14 cellular contexts compared by ENCODE assay signal in the genomic region with DNA sequence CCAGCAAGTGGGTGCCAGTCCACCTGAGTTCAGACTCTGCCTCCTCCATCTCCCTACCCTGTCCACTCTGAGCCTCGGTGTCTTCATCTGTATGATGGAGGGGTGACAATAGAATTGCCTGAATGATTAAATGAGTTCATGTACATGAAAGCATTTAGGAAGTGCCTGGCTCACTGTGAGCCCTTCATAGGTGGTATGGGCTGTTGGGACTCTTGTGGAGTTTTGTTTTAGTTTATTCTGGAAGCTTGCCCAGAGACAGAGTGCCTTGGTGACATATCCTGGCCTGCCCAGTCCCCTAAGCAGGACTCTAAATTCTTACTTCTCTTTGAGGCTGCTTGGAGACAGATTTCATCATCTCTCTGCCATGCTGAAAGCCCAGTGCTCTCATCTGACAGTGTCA. TPM values are rescaled to one million over a fixed set of nuclear protein-coding genes. Genes with fewer than 3 reads are reported as not detected.
"Had no signal": no experiment of that assay in that cellular context is flagged by ENCODE, and none has a peak within 500 bp of the region (broad histone marks: within the 10 kb centered on the region; RNA-seq: fewer than 3 reads in every experiment).

No MANE protein-coding gene starts in this region.

- H3K4me3 Mint-ChIP-seq: activated CD4-positive, alpha-beta memory T cell treated with anti-CD3 and anti-CD28 coated beads for 36 hours; activated CD8-positive, alpha-beta memory T cell treated with anti-CD3 and anti-CD28 coated beads, Interleukin-2, amount 10 ng/mL, durations not matched to agents 7 days and 5 days; activated naive CD4-positive, alpha-beta T cell treated with anti-CD3 and anti-CD28 coated beads, Interleukin-2, amount 10 ng/mL, durations not matched to agents 7 days and 5 days; neural crest cell; stimulated activated effector memory CD8-positive, alpha-beta T cell treated with anti-CD3 and anti-CD28 coated beads, Interleukin-12 subunit alpha, Interleukin-12 subunit beta, amount 100 ng/mL, for 72 hours had no signal

- DNase-seq: activated CD4-positive, alpha-beta memory T cell treated with anti-CD3 and anti-CD28 coated beads for 36 hours; activated CD8-positive, alpha-beta memory T cell treated with anti-CD3 and anti-CD28 coated beads, Interleukin-2, amount 10 ng/mL, durations not matched to agents 7 days and 5 days; activated naive CD4-positive, alpha-beta T cell treated with anti-CD3 and anti-CD28 coated beads, Interleukin-2, amount 10 ng/mL, durations not matched to agents 7 days and 5 days; activated T-cell treated with anti-CD3 and anti-CD28 coated beads, Interleukin-2, amount 50 U/mL, for 1 hour; foreskin melanocyte; WERI-Rb-1 had no signal

- ATAC-seq: activated CD8-positive, alpha-beta memory T cell treated with anti-CD3 and anti-CD28 coated beads, Interleukin-2, amount 10 ng/mL, durations not matched to agents 7 days and 5 days had no signal

- H3K27ac ChIP-seq: epithelial cell of prostate, WERI-Rb-1 had no signal

- FAIRE-seq: astrocyte, bronchial epithelial cell had no signal

- H3K36me3 Mint-ChIP-seq: activated CD4-positive, alpha-beta memory T cell treated with anti-CD3 and anti-CD28 coated beads for 36 hours; activated CD8-positive, alpha-beta memory T cell treated with anti-CD3 and anti-CD28 coated beads, Interleukin-2, amount 10 ng/mL, durations not matched to agents 7 days and 5 days; activated naive CD4-positive, alpha-beta T cell treated with anti-CD3 and anti-CD28 coated beads, Interleukin-2, amount 10 ng/mL, durations not matched to agents 7 days and 5 days; stimulated activated effector memory CD8-positive, alpha-beta T cell treated with anti-CD3 and anti-CD28 coated beads, Interleukin-12 subunit alpha, Interleukin-12 subunit beta, amount 100 ng/mL, for 72 hours had no signal

- H3K9me3 Mint-ChIP-seq: activated CD4-positive, alpha-beta memory T cell treated with anti-CD3 and anti-CD28 coated beads for 36 hours; activated naive CD4-positive, alpha-beta T cell treated with anti-CD3 and anti-CD28 coated beads, Interleukin-2, amount 10 ng/mL, durations not matched to agents 7 days and 5 days; activated T-helper 2 cell treated with anti-CD3 and anti-CD28 coated beads, Interferon-gamma antibody, Interleukin-2, Interleukin-4, amounts not matched to agents 10 μg/mL and 5 μg/mL and 100 μg/mL, durations not matched to agents 14 hours and 24 hours and 36 hours; neural crest cell; stimulated activated effector memory CD8-positive, alpha-beta T cell treated with anti-CD3 and anti-CD28 coated beads, Interleukin-12 subunit alpha, Interleukin-12 subunit beta, amount 100 ng/mL, for 72 hours had no signal

- H3K27ac Mint-ChIP-seq: activated CD4-positive, alpha-beta memory T cell treated with anti-CD3 and anti-CD28 coated beads for 36 hours; activated CD8-positive, alpha-beta memory T cell treated with anti-CD3 and anti-CD28 coated beads, Interleukin-2, amount 10 ng/mL, durations not matched to agents 7 days and 5 days; activated naive CD4-positive, alpha-beta T cell treated with anti-CD3 and anti-CD28 coated beads, Interleukin-2, amount 10 ng/mL, durations not matched to agents 7 days and 5 days; activated T-helper 2 cell treated with anti-CD3 and anti-CD28 coated beads, Interferon-gamma antibody, Interleukin-2, Interleukin-4, amounts not matched to agents 10 μg/mL and 5 μg/mL and 100 μg/mL, durations not matched to agents 14 hours and 24 hours and 36 hours; stimulated activated effector memory CD8-positive, alpha-beta T cell treated with anti-CD3 and anti-CD28 coated beads, Interleukin-12 subunit alpha, Interleukin-12 subunit beta, amount 100 ng/mL, for 72 hours had no signal

RNA-seq across cellular contexts. Expression of a gene that starts 39.2 kb away (rescaled TPM):
- total RNA-seq: bronchial epithelial cell, dermis microvascular lymphatic vessel endothelial cell, fibroblast of lung had no signal
